33 cellular contexts compared by ENCODE assay signal in genomic region chr3:172415323-172415722, GRCh38. TPM values are rescaled to one million over a fixed set of nuclear protein-coding genes. Genes with fewer than 3 reads are reported as not detected.
"Had no signal": no experiment of that assay in that cellular context is flagged by ENCODE, and none has a peak within 500 bp of the region (broad histone marks: within the 10 kb centered on the region; RNA-seq: fewer than 3 reads in every experiment).

No MANE protein-coding gene starts in this region.

- H3K27ac ChIP-seq: RWPE1, VCaP had no signal

- H3K36me3 ChIP-seq: MG63 had no signal

- ATAC-seq: activated naive CD8-positive, alpha-beta T cell treated with anti-CD3 and anti-CD28 coated beads, Interleukin-2, amount 50 U/mL, for 24 hours; activated T-cell treated with anti-CD3 and anti-CD28 coated beads, Interleukin-2, amount 50 U/mL, for 4 hours; Panc1; Right ventricle myocardium inferior; SK-N-SH treated with all-trans-retinoic acid at 6 μM for 48 hours had no signal

- DNase-seq: activated B cell treated with CpG ODN at 0.5 μM for 24 hours; activated CD4-positive, alpha-beta memory T cell treated with anti-CD3 and anti-CD28 coated beads for 36 hours; activated CD4-positive, alpha-beta T cell treated with anti-CD3 and anti-CD28 coated beads for 4 hours; activated CD4-positive, alpha-beta T cell treated with anti-CD3 and anti-CD28 coated beads, Interleukin-2, amount 50 U/mL, for 1 hour; activated CD4-positive, CD25-positive, alpha-beta regulatory T cell treated with anti-CD3 and anti-CD28 coated beads, Interleukin-2, amount 50 U/mL, for 72 hours; activated CD8-positive, alpha-beta memory T cell treated with anti-CD3 and anti-CD28 coated beads, Interleukin-2, amount 50 U/mL, for 4 hours; activated effector memory CD4-positive, alpha-beta T cell treated with Interleukin-2 at 50 U/mL for 16 hours; activated naive CD4-positive, alpha-beta T cell treated with anti-CD3 and anti-CD28 coated beads, Interleukin-2, amount 10 ng/mL, durations not matched to agents 7 days and 5 days; activated naive CD8-positive, alpha-beta T cell treated with anti-CD3 and anti-CD28 coated beads, Interleukin-2, amount 50 U/mL, for 24 hours; activated T-cell treated with anti-CD3 and anti-CD28 coated beads for 4 hours; activated T-cell treated with anti-CD3 and anti-CD28 coated beads, Interleukin-2, amount 50 U/mL, for 4 hours; anterior cingulate cortex; central memory CD4-positive, alpha-beta T cell; MG63; MV-4-11; NCI-H1092; NCI-H187 treated with DMSO at 0.1 percent for 48 hours; NCI-H2081; NCI-H226; NCI-H446 treated with DMSO at 0.1 percent for 48 hours; NCI-H524; NCI-H69; NCI-H82; SIG-M5; T-helper 1 cell; T-helper 9 cell had no signal

- H3K4me3 ChIP-seq: MG63 had no signal

RNA-seq across cellular contexts. Expression of gene GHSR, which starts 32.9 kb away (rescaled TPM):
- total RNA-seq: activated B cell treated with CpG ODN at 0.5 μM for 24 hours; activated CD4-positive, alpha-beta memory T cell treated with anti-CD3 and anti-CD28 coated beads for 36 hours; activated T-cell treated with anti-CD3 and anti-CD28 coated beads, Interleukin-2, amount 50 U/mL, for 4 hours; cerebellum; Right ventricle myocardium inferior; SK-MEL-5 had no signal
